In genomic region chr2:8714283-8714682, GRCh38 we compare ENCODE assay signal across 19 cellular contexts. TPM values are rescaled to one million over a fixed set of nuclear protein-coding genes. Genes with fewer than 3 reads are reported as not detected.
DNase-seq lines count a peak whose midpoint lies in the region; ATAC-seq and TF ChIP-seq lines count a peak whose summit lies in the region.
"Had no signal": no experiment of that assay in that cellular context is flagged by ENCODE, and none has a peak within 500 bp of the region (broad histone marks: within the 10 kb centered on the region; RNA-seq: fewer than 3 reads in every experiment).

No MANE protein-coding gene starts in this region.

- no peak for TF ChIP-seq POLR2A in right lobe of liver (IDR thresholded peaks at IDR 0.05)

- no peak for TF ChIP-seq CTCF in right atrium auricular region (IDR thresholded peaks at IDR 0.05)
- no peak for TF ChIP-seq CTCF in coronary artery (IDR thresholded peaks at IDR 0.05)
- TF ChIP-seq CTCF in tibial artery (IDR thresholded peaks at IDR 0.05) = no peak
- no peak for TF ChIP-seq CTCF in right lobe of liver (IDR thresholded peaks at IDR 0.05)

- H3K27ac ChIP-seq in right atrium auricular region (no peak overlapping the region), coronary artery (peak overlapping the region; percentile 4 to 57), tibial artery (peak overlapping the region; percentile 58 to 62), right lobe of liver (no peak overlapping the region)
- H3K27ac ChIP-seq: 22Rv1, BLaER1, C4-2B, GM23248 had no signal

- peak; percentile 67 for ATAC-seq in Right ventricle myocardium inferior
- ATAC-seq in left ventricle myocardium superior = peak; percentile 48
- no peak for ATAC-seq in HG02588 (IDR thresholded peaks at IDR 0.05; ENCODE audit: unreplicated experiment)
- ATAC-seq in right lobe of liver = no peak
- ATAC-seq: CD8-positive, alpha-beta T cell had no signal

- no peaks in the 10 kb centered on the region for H3K4me1 ChIP-seq in right atrium auricular region
- peaks cover 0 to 17% (median 8%) of the 10 kb centered on the region in 4 donors for H3K4me1 ChIP-seq in tibial artery
- no peaks in the 10 kb centered on the region for H3K4me1 ChIP-seq in right lobe of liver
- H3K4me1 ChIP-seq: BLaER1, Caco-2 had no signal

- H3K36me3 ChIP-seq in right atrium auricular region (no peaks in the 10 kb centered on the region), tibial artery (no peaks in the 10 kb centered on the region), right lobe of liver (no peaks in the 10 kb centered on the region)
- H3K36me3 ChIP-seq: BLaER1 had no signal

- H3K27me3 ChIP-seq in right atrium auricular region (no peaks in the 10 kb centered on the region), tibial artery (no peaks in the 10 kb centered on the region), right lobe of liver (no peaks in the 10 kb centered on the region)
- H3K27me3 ChIP-seq: BLaER1 had no signal

- WGBS in right lobe of liver (ENCODE audit: insufficient coverage, low coverage, low lambda C conversion rate, missing lambda C conversion rate) = 88% methylated on average over 1 of the region's 7 CpGs

- H3K4me3 ChIP-seq in right atrium auricular region (no peak overlapping the region), coronary artery (no peak overlapping the region), tibial artery (no peak overlapping the region), right lobe of liver (no peak overlapping the region)
- H3K4me3 ChIP-seq: BLaER1, GM23248 had no signal

- no peaks in the 10 kb centered on the region for H3K9me3 ChIP-seq in right atrium auricular region
- H3K9me3 ChIP-seq in tibial artery = no peaks in the 10 kb centered on the region
- no peaks in the 10 kb centered on the region for H3K9me3 ChIP-seq in right lobe of liver

- intact Hi-C loops in Right ventricle myocardium inferior (cut with DNase I) (no loop called here), left ventricle myocardium superior (cut with micrococcal nuclease) (no loop called here), tibial artery (cut with DNase I; ENCODE audit: low total_unique reads) (no loop called here), right lobe of liver (cut with DNase I) (no loop called here)

- DNase-seq in Right ventricle myocardium inferior (ENCODE audit: missing footprints) (peak; percentile 78), right atrium auricular region (ENCODE audit: low spot score) (no peak), coronary artery (ENCODE audit: low spot score) (no peak), left ventricle myocardium superior (peak; percentile 53), tibial artery (peak; percentile 38 to 82), inferior parietal cortex (ENCODE audit: extremely low spot score) (no peak), right lobe of liver (no peak)
- DNase-seq: Caco-2; CD4-positive, CD25-positive, alpha-beta regulatory T cell; CD8-positive, alpha-beta T cell; DMS153; DND-41; GM23248; H7; HCEC 1CT had no signal

RNA-seq across cellular contexts. Expression of gene ID2, which starts 32.4 kb away (rescaled TPM):
- total RNA-seq in Right ventricle myocardium inferior = 31.3 TPM
- total RNA-seq in right atrium auricular region = 100 to 1,000 TPM; 213 to 421 TPM
- total RNA-seq in left ventricle myocardium superior = 30.0 TPM
- total RNA-seq in right lobe of liver = 100 to 1,000 TPM; 103 to 520 (median 191) TPM

Comparison
In these comparisons a context has a peak if more than half of its experiments do, and no peak if none do; other contexts are left out.
1. DNase-seq: peak in Right ventricle myocardium inferior (single experiment), left ventricle myocardium superior (single experiment) and tibial artery (2 of 2); none in right atrium auricular region (single experiment), coronary artery (single experiment), inferior parietal cortex (single experiment) and right lobe of liver (0 of 3).
2. ATAC-seq: peak in Right ventricle myocardium inferior (single experiment) and left ventricle myocardium superior (single experiment); none in HG02588 (single experiment) and right lobe of liver (0 of 4).
3. H3K27ac ChIP-seq: peak in coronary artery (2 of 2) and tibial artery (2 of 2); none in right atrium auricular region (0 of 2) and right lobe of liver (0 of 3).